23 cellular contexts compared by ENCODE assay signal in genomic region chr12:129385637-129385990, GRCh38.
"Had no signal": no experiment of that assay in that cellular context is flagged by ENCODE, and none has a peak within 500 bp of the region (broad histone marks: within the 10 kb centered on the region; RNA-seq: fewer than 3 reads in every experiment).

No MANE protein-coding gene starts in this region.

- H3K4me1 ChIP-seq: heart right ventricle, left ventricle myocardium inferior, right atrium auricular region, right lobe of liver, stomach, testis, thyroid gland, upper lobe of right lung had no signal

- H3K36me3 ChIP-seq: heart right ventricle, left ventricle myocardium inferior, ovary, right atrium auricular region, right lobe of liver, stomach, thyroid gland, upper lobe of right lung had no signal

- H3K27me3 ChIP-seq: hepatocyte, ovary, right atrium auricular region, right lobe of liver, stomach, testis, thyroid gland, upper lobe of right lung had no signal

- H3K9me3 ChIP-seq: ovary, right atrium auricular region, right lobe of liver, stomach, testis, thyroid gland, upper lobe of right lung had no signal

- DNase-seq: heart right ventricle; kidney; left ventricle myocardium inferior; mesendoderm; naive thymus-derived CD4-positive, alpha-beta T cell; ovary; right lobe of liver; stimulated activated CD4-positive, alpha-beta T cell treated with anti-CD3 and anti-CD28 coated beads, Interleukin-1b, Interleukin-23, amount 100 ng/mL, for 48 hours; stimulated activated CD4-positive, alpha-beta T cell treated with anti-CD3 and anti-CD28 coated beads, Interleukin-2, amount 100 ng/mL, for 48 hours; stimulated activated CD4-positive, alpha-beta T cell treated with anti-CD3 and anti-CD28 coated beads, Interleukin-4, amount 100 ng/mL, for 4 hours; stimulated activated CD8-positive, alpha-beta memory T cell treated with anti-CD3 and anti-CD28 coated beads, Interleukin-4, amount 100 ng/mL, for 48 hours; stimulated activated naive CD8-positive, alpha-beta T cell treated with anti-CD3 and anti-CD28 coated beads, Interleukin-15, Interleukin-2, amounts not matched to agents 100 U/mL and 50 U/mL, for 24 hours; stomach; testis; thyroid gland; trophoblast cell; upper lobe of right lung had no signal

- ATAC-seq: heart right ventricle; naive thymus-derived CD4-positive, alpha-beta T cell; natural killer cell treated with Interleukin-12 subunit alpha and Interleukin-12 subunit beta and Interleukin-15 and Interleukin-18, amount 100 ng/mL, for 72 hours; right lobe of liver; stimulated activated memory B cell treated with anti-CD40 and anti-IgM and Interleukin-4, amounts not matched to agents 10 μg/mL and 1 μg/mL and 100 μg/mL, for 72 hours; stimulated activated naive CD8-positive, alpha-beta T cell treated with anti-CD3 and anti-CD28 coated beads, Interleukin-15, Interleukin-2, amounts not matched to agents 100 U/mL and 50 U/mL, for 24 hours; upper lobe of right lung had no signal

- H3K4me3 ChIP-seq: heart right ventricle, hepatocyte, left ventricle myocardium inferior, lung, ovary, right atrium auricular region, right lobe of liver, smooth muscle cell, stomach, testis, thyroid gland, upper lobe of right lung had no signal

- H3K27ac ChIP-seq: heart right ventricle, hepatocyte, left ventricle myocardium inferior, ovary, right atrium auricular region, right lobe of liver, stomach, testis, thyroid gland, upper lobe of right lung had no signal
